ENCODE assay signal across 1 cellular context in the genomic region with DNA sequence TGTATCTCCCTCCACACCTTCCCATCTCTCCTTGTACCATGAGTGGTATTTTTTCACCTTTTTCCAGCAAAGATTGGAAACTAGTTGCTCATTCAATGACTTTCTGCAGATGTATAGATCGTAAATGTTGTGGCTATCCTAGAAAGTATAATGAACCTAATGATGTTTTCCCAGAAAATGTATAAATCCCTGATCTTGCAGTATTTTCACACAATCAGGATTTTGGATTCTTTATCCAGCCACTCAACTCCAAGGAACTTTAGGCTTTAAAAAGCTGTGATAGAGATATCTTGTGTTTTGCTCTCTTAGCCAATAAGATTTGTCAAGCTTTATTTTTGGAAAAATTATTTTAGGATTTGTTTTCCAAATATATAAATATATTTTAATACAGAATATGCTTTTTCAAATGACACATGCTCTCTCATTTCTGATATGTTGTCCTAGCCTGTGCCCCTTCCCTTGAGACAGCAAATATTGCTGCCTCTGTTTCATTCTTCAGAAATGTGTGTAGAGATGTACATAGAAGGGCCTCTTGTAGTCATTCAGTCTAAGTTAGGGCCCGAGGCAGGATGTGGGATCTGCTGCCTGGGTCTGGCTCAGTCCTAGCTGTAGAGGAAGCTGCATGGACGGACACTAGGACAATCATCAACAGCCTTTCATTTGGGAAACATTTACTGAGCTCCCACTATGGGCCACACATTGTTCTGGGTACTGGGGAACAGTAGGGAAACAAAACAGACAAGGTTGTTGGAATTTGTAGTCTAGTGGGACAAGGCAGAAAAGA.
TF ChIP-seq lines count a peak whose summit lies in the region.

No MANE protein-coding gene starts in this region.

TF ChIP-seq in HepG2, 621 proteins besides CTCF, POLR2A, EP300 and RAD21:
- TF ChIP-seq MAFF (IDR thresholded peaks at IDR 0.05; ENCODE audit: low read depth, low read length) (peak; percentile 68), PHF21A (CRISPR knock-in tag; IDR thresholded peaks at IDR 0.05) (no peak), ZNF24 (IDR thresholded peaks at IDR 0.05) (no peak), SALL2 (CRISPR knock-in tag; IDR thresholded peaks at IDR 0.05) (no peak), MED13 (CRISPR knock-in tag; IDR thresholded peaks at IDR 0.05) (no peak), MAFK (conservative IDR thresholded peaks at IDR 0.05 in 1 of 2, IDR thresholded peaks at IDR 0.05 in 1 of 2; ENCODE audit: low read length in 2 of 2) (peak; percentile 58 to 68)
- TF ChIP-seq, protein P1, sequence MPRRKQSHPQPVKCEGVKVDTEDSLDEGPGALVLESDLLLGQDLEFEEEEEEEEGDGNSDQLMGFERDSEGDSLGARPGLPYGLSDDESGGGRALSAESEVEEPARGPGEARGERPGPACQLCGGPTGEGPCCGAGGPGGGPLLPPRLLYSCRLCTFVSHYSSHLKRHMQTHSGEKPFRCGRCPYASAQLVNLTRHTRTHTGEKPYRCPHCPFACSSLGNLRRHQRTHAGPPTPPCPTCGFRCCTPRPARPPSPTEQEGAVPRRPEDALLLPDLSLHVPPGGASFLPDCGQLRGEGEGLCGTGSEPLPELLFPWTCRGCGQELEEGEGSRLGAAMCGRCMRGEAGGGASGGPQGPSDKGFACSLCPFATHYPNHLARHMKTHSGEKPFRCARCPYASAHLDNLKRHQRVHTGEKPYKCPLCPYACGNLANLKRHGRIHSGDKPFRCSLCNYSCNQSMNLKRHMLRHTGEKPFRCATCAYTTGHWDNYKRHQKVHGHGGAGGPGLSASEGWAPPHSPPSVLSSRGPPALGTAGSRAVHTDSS (CRISPR knock-in tag; conservative IDR thresholded peaks at IDR 0.05), result no peak
